15 cellular contexts compared by ENCODE assay signal in the genomic region with DNA sequence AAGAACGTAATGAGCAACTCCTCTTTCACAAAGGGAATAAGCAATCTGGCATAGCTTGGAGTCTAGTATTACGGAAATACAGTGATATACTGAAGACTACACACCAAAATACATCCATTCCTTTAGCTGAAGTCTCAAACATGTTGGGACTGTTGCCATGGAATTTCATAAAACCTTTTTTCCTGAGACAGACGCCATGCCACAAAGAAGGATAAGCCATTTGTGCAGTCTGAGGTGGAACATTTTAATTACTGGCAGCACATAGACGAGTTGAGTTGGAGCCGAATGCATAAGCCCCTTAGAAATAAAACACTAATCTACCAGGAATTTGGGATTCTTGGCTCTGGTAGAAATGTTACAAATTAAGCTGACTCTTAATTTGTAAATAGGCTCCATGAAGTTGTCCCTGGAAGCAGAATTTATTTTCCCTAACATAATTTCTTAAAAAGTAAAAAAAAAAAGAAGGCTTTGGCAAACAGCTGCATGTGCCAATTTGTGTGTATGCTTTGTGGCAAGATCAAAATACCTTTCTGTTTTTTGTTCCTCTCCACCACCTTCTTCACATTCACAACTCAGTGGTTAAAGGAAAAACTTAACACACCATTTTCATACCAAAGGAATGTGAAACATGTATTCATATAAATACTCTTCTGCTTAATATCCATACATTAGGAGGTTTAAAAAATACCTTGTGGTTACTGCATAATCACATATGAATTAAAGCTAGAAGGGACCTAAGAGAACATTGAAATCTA. TPM values are rescaled to one million over a fixed set of nuclear protein-coding genes. Genes with fewer than 3 reads are reported as not detected.
DNase-seq lines count a peak whose midpoint lies in the region; ATAC-seq, FAIRE-seq and TF ChIP-seq lines count a peak whose summit lies in the region.
"Had no signal": no experiment of that assay in that cellular context is flagged by ENCODE, and none has a peak within 500 bp of the region (broad histone marks: within the 10 kb centered on the region; RNA-seq: fewer than 3 reads in every experiment).

No MANE protein-coding gene starts in this region.

- intact Hi-C loops in naive thymus-derived CD4-positive, alpha-beta T cell (cut with micrococcal nuclease) = no loop called here
- intact Hi-C loops in posterior vena cava (cut with DNase I) = no loop called here

- POLR2A ChIA-PET in naive thymus-derived CD4-positive, alpha-beta T cell (lab: Charles Lee) = interaction anchor here (0.6 to 3.1 kb wide), 5 partner anchors 8 to 1004 kb away, joined by 4 to 26 read pairs (median 5); no protein-coding TSS in a partner anchor

- H3K9me2 ChIP-seq in Karpas-422 (replicated peaks; ENCODE audit: insufficient read depth, low read length) = no peaks in the 10 kb centered on the region
- H3K9me2 ChIP-seq: SK-N-SH had no signal

- no peak for ATAC-seq in naive thymus-derived CD4-positive, alpha-beta T cell
- no peak for ATAC-seq in GM21381 (IDR thresholded peaks at IDR 0.05; ENCODE audit: unreplicated experiment)
- ATAC-seq: effector memory CD8-positive, alpha-beta T cell; left cardiac atrium; WTC11 had no signal

- H3K36me3 Mint-ChIP-seq in brain = no peaks in the 10 kb centered on the region
- H3K36me3 Mint-ChIP-seq in naive thymus-derived CD4-positive, alpha-beta T cell = peaks cover 6 to 46% (median 40%) of the 10 kb centered on the region in 5 donors
- H3K36me3 Mint-ChIP-seq: WTC11 had no signal

- no peak overlapping the region for H2AFZ ChIP-seq in Karpas-422 (ENCODE audit: low read length)

- peaks cover 8% of the 10 kb centered on the region for H3K4me1 Mint-ChIP-seq in brain
- peaks cover 28 to 70% (median 62%) of the 10 kb centered on the region in 7 donors for H3K4me1 Mint-ChIP-seq in naive thymus-derived CD4-positive, alpha-beta T cell
- H3K4me1 Mint-ChIP-seq: WTC11 had no signal

- peaks cover 36% of the 10 kb centered on the region for H3K79me2 ChIP-seq in Karpas-422 (ENCODE audit: low read length)

- DNase-seq in D721Med (ENCODE audit: insufficient read length, low spot score) (no peak), Karpas-422 (no peak), posterior vena cava (ENCODE audit: low spot score) (no peak)
- no peak for DNase-seq in naive thymus-derived CD4-positive, alpha-beta T cell
- DNase-seq in stimulated activated CD4-positive, alpha-beta T cell treated with anti-CD3 and anti-CD28 coated beads, Interleukin-12 subunit alpha, Interleukin-12 subunit beta, amount 100 ng/mL, for 4 hours = no peak
- DNase-seq: effector memory CD8-positive, alpha-beta T cell; left cardiac atrium; MM.1S; nephron progenitor cell; sigmoid colon; SK-N-SH had no signal

- H3K4me2 ChIP-seq in Karpas-422 (ENCODE audit: low read depth, low read length, poor library complexity, severe bottlenecking) = no peak overlapping the region
- H3K4me2 ChIP-seq: SK-N-SH had no signal

- peak overlapping the region; percentile 66 to 84 (median 72) for H3K27ac Mint-ChIP-seq in brain
- H3K27ac Mint-ChIP-seq in naive thymus-derived CD4-positive, alpha-beta T cell = peak overlapping the region in 6 of 9 donors; percentile 30 to 70 (median 60)
- H3K27ac Mint-ChIP-seq: nephron progenitor cell, WTC11 had no signal

- peak overlapping the region in 3 of 5 experiments; percentile 6 to 19 (median 14) for H3K4me3 Mint-ChIP-seq in brain
- H3K4me3 Mint-ChIP-seq in naive thymus-derived CD4-positive, alpha-beta T cell = peak overlapping the region in 1 of 10 donors; percentile 16
- H3K4me3 Mint-ChIP-seq: effector memory CD8-positive, alpha-beta T cell; nephron progenitor cell; WTC11 had no signal

- TF ChIP-seq CTCF in D721Med (IDR thresholded peaks at IDR 0.05; ENCODE audit: insufficient read depth, missing control alignments) = no peak
- no peak for TF ChIP-seq CTCF in brain (conservative IDR thresholded peaks at IDR 0.05)

- CTCF ChIA-PET in naive thymus-derived CD4-positive, alpha-beta T cell (lab: Charles Lee) = interaction anchor here (1.0 to 1.2 kb wide), 2 partner anchors 8 to 99 kb away, joined by 4 to 5 read pairs; no protein-coding TSS in a partner anchor

- peaks cover 44% of the 10 kb centered on the region for H3K27me3 Mint-ChIP-seq in brain
- H3K27me3 Mint-ChIP-seq in naive thymus-derived CD4-positive, alpha-beta T cell = no peaks in the 10 kb centered on the region
- H3K27me3 Mint-ChIP-seq: effector memory CD8-positive, alpha-beta T cell had no signal

- no peak overlapping the region for H3K9ac ChIP-seq in Karpas-422 (ENCODE audit: low read length)
- H3K9ac ChIP-seq: SK-N-SH had no signal

- peak overlapping the region; percentile 22 for H3K27ac ChIP-seq in Karpas-422 (ENCODE audit: low read length)
- no peak overlapping the region for H3K27ac ChIP-seq in naive thymus-derived CD4-positive, alpha-beta T cell (ENCODE audit: low read depth, low read length)
- H3K27ac ChIP-seq: cardiac muscle cell, sigmoid colon had no signal

- peaks cover 0 to 3% (median 0%) of the 10 kb centered on the region in 5 experiments for H3K9me3 Mint-ChIP-seq in brain
- H3K9me3 Mint-ChIP-seq in naive thymus-derived CD4-positive, alpha-beta T cell = no peaks in the 10 kb centered on the region
- H3K9me3 Mint-ChIP-seq: effector memory CD8-positive, alpha-beta T cell; nephron progenitor cell; WTC11 had no signal

- H3K27me3 ChIP-seq in Karpas-422 (ENCODE audit: low read length) = no peaks in the 10 kb centered on the region
- no peaks in the 10 kb centered on the region for H3K27me3 ChIP-seq in naive thymus-derived CD4-positive, alpha-beta T cell (ENCODE audit: control insufficient read depth in 2 of 2, insufficient read depth in 2 of 2, low read length in 2 of 2)
- H3K27me3 ChIP-seq: cardiac muscle cell had no signal

- no peaks in the 10 kb centered on the region for H3K9me3 ChIP-seq in Karpas-422 (ENCODE audit: low read length)
- H3K9me3 ChIP-seq in naive thymus-derived CD4-positive, alpha-beta T cell (ENCODE audit: control insufficient read depth in 2 of 3, low read length in 3 of 3) = no peaks in the 10 kb centered on the region
- H3K9me3 ChIP-seq: sigmoid colon, SK-N-SH had no signal

- H4K20me1 ChIP-seq in Karpas-422 (ENCODE audit: insufficient read depth, low read depth, low read length) = no peaks in the 10 kb centered on the region

- H3K4me1 ChIP-seq in Karpas-422 (ENCODE audit: low read length) = peaks cover 71% of the 10 kb centered on the region
- H3K4me1 ChIP-seq in naive thymus-derived CD4-positive, alpha-beta T cell (ENCODE audit: control insufficient read depth in 2 of 2, insufficient read depth in 2 of 2, low read length in 2 of 2) = peaks cover 12 to 53% of the 10 kb centered on the region in 2 donors
- H3K4me1 ChIP-seq: sigmoid colon had no signal

- H3K4me3 ChIP-seq in Karpas-422 (ENCODE audit: low read length) = no peak overlapping the region
- no peak overlapping the region for H3K4me3 ChIP-seq in naive thymus-derived CD4-positive, alpha-beta T cell (ENCODE audit: low read length)
- H3K4me3 ChIP-seq: cardiac muscle cell, sigmoid colon had no signal

- H3K36me3 ChIP-seq in Karpas-422 (ENCODE audit: insufficient read depth, low read length) = peaks cover 57% of the 10 kb centered on the region
- peaks cover 12 to 37% (median 28%) of the 10 kb centered on the region in 3 experiments for H3K36me3 ChIP-seq in naive thymus-derived CD4-positive, alpha-beta T cell (ENCODE audit: control insufficient read depth in 2 of 3, insufficient read depth in 3 of 3, low read length in 3 of 3)
- H3K36me3 ChIP-seq: cardiac muscle cell, sigmoid colon had no signal

- FAIRE-seq in D721Med (lab: Jason Lieb, UNC) = peak; percentile 6

RNA-seq across cellular contexts. Expression of a gene that starts 25.5 kb away (rescaled TPM):
- 0.18 and 1.5 TPM in 2 replicates for total RNA-seq in Karpas-422 (2014; rRNA removed; shearing (Covaris generic); ENCODE audit: low replicate concordance)
- 27.3 TPM for polyA plus RNA-seq in brain (ENCODE audit: insufficient read depth, low read depth, low replicate concordance)
- total RNA-seq in naive thymus-derived CD4-positive, alpha-beta T cell = under 1 TPM in 1 of 5 experiments, not detected in 4; 0.99 TPM
- not detected for polyA plus RNA-seq in naive thymus-derived CD4-positive, alpha-beta T cell
- not detected for total RNA-seq in posterior vena cava
- polyA plus RNA-seq: SK-N-SH had no signal

RNA-seq across cellular contexts. Expression of a gene that starts 32.9 kb away (rescaled TPM):
- 77.8 and 78.6 TPM in 2 replicates for total RNA-seq in Karpas-422 (2014; rRNA removed; shearing (Covaris generic); ENCODE audit: low replicate concordance)
- 148 TPM for polyA plus RNA-seq in brain (ENCODE audit: insufficient read depth, low read depth, low replicate concordance)
- 10 to 100 TPM; 28.7 to 40.1 (median 32.3) TPM for total RNA-seq in naive thymus-derived CD4-positive, alpha-beta T cell
- polyA plus RNA-seq in naive thymus-derived CD4-positive, alpha-beta T cell = 10 to 100 TPM; 73.5 to 74.3 TPM
- total RNA-seq in posterior vena cava = 10 to 100 TPM; 27.4 to 33.6 TPM
